In the genomic region with DNA sequence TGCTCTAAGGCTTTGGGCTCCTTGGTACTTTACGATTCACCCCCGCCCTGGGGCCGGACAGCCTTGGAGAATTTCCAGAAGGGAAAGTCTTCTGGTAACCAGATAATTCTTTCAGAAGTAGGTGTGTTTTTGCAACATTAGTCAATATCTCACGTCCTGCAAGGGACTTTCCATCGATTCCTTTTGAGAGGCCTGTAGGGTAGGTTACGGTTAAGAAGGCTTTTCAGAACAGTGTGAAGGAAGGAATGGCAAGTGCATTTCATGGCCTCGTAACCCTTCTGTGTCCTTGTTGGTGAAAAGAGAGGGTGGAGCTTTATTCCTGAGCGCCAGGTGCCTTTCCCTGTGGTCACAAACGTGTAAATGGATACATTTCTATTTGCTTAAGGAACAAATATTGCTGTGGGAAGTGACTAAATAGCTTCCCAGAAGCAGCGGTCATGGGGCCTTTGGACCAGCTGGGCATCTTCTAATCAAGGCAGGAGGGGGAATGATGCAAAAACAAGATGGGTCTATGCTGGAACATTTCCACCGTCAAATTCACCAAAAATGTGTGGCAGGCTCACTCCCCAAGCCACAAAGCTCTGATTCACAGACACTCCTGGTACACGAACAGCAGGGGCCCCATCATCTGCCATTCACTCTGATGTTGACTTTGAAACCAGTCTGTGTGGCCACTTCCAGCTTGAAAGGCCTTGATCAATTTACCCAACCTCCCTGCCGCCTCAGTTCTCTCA, we compare ENCODE assay signal across 11 cellular contexts.
A peak's percentile ranks its signal among the peaks of the same experiment; 100 is the strongest.
DNase-seq lines count a peak whose midpoint lies in the region; ATAC-seq and TF ChIP-seq lines count a peak whose summit lies in the region.
"Had no signal": no experiment of that assay in that cellular context is flagged by ENCODE, and none has a peak within 500 bp of the region (broad histone marks: within the 10 kb centered on the region; RNA-seq: fewer than 3 reads in every experiment).

No MANE protein-coding gene starts in this region.

- no peaks in the 10 kb centered on the region for H3K9me3 ChIP-seq in stomach
- H3K9me3 ChIP-seq: SK-N-SH had no signal

- intact Hi-C loops in posterior vena cava (cut with DNase I) = loop anchor here (5.0 to 10.0 kb wide), 4 partner anchors 91 to 221 kb away; a partner anchor contains a TSS
- intact Hi-C loops in stomach (cut with DNase I; ENCODE audit: low total_unique reads) = loop anchor here (10.0 kb wide), 2 partner anchors 91 to 221 kb away; no protein-coding TSS in a partner anchor

- no peak for ATAC-seq in HG02798 (IDR thresholded peaks at IDR 0.05; ENCODE audit: poor library complexity, unreplicated experiment)
- ATAC-seq: natural killer cell had no signal

- no peak overlapping the region for H3K27ac Mint-ChIP-seq in type B pancreatic cell
- H3K27ac Mint-ChIP-seq: natural killer cell had no signal

- H3K27ac ChIP-seq in VCaP (peak overlapping the region; percentile 67), stomach (no peak overlapping the region)
- H3K27ac ChIP-seq: C4-2B had no signal

- WGBS in stomach, 5 donors = 38 to 71% (median 52%) methylated on average over 13 of the region's 13 CpGs

- no peaks in the 10 kb centered on the region for H3K9me3 Mint-ChIP-seq in type B pancreatic cell
- H3K9me3 Mint-ChIP-seq: natural killer cell had no signal

- TF ChIP-seq CTCF in VCaP (conservative IDR thresholded peaks at IDR 0.05) (no peak), type B pancreatic cell (conservative IDR thresholded peaks at IDR 0.05) (no peak), stomach (IDR thresholded peaks at IDR 0.05) (no peak)

- peak; percentile 36 for DNase-seq in HT-29 (ENCODE audit: low spot score)
- peak; percentile 64 for DNase-seq in NCI-H2196 (lab: John Stamatoyannopoulos, UW; ENCODE audit: unreplicated experiment)
- DNase-seq in posterior vena cava (ENCODE audit: low spot score) = peak; percentile 32
- DNase-seq in type B pancreatic cell (ENCODE audit: extremely low spot score, unreplicated experiment) = no peak
- no peak for DNase-seq in stomach
- DNase-seq: activated gamma-delta T cell, natural killer cell, SK-N-SH had no signal

- H3K36me3 Mint-ChIP-seq in type B pancreatic cell = no peaks in the 10 kb centered on the region
- H3K36me3 Mint-ChIP-seq: natural killer cell had no signal

- peaks cover 25% of the 10 kb centered on the region for H3K4me1 Mint-ChIP-seq in type B pancreatic cell (ENCODE audit: unreplicated experiment)

- H3K27me3 Mint-ChIP-seq in type B pancreatic cell = peaks cover 9% of the 10 kb centered on the region

- no peak overlapping the region for H3K4me3 ChIP-seq in stomach

- no peaks in the 10 kb centered on the region for H3K36me3 ChIP-seq in stomach

- H3K4me1 ChIP-seq in stomach = peaks cover 0 to 25% (median 17%) of the 10 kb centered on the region in 4 donors

- no peak for TF ChIP-seq EP300 in stomach (IDR thresholded peaks at IDR 0.05)

- peaks cover 0 to 26% (median 17%) of the 10 kb centered on the region in 3 donors for H3K27me3 ChIP-seq in stomach

- TF ChIP-seq POLR2A in stomach (IDR thresholded peaks at IDR 0.05) = no peak

- H3K4me3 Mint-ChIP-seq in type B pancreatic cell = no peak overlapping the region
- H3K4me3 Mint-ChIP-seq: natural killer cell had no signal

Comparison
In these comparisons a context has a peak if more than half of its experiments do, and no peak if none do; other contexts are left out.
1. DNase-seq: peak in HT-29 (single experiment), NCI-H2196 (single experiment) and posterior vena cava (single experiment); none in type B pancreatic cell (single experiment) and stomach (single experiment).